ENCODE assay signal across 30 cellular contexts in the genomic region with DNA sequence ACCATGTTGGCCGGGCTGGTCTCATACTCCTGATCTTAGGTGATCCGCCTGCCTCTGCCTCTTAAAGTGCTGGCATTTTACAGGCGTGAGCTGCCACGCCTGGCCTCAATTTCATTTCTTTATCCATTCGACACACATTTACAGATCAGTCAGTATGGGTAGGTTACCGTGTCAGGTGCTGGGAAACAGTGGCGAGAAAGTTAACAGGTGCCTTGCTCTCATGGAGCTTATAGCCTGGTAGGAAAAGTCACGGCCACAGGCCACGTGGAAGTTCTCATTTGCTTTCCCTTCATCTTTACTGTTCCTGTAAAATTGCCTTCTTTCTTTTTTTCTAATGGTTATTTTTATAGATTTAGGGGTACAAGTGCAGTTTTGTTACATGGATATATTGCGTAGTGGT. TPM values are rescaled to one million over a fixed set of nuclear protein-coding genes. Genes with fewer than 3 reads are reported as not detected.
"Had no signal": no experiment of that assay in that cellular context is flagged by ENCODE, and none has a peak within 500 bp of the region (broad histone marks: within the 10 kb centered on the region; RNA-seq: fewer than 3 reads in every experiment).

No MANE protein-coding gene starts in this region.

- H3K36me3 ChIP-seq: adrenal gland, MG63 had no signal

- DNase-seq: activated CD4-positive, alpha-beta T cell treated with anti-CD3 and anti-CD28 coated beads, Interleukin-2, amount 10 ng/mL, durations not matched to agents 24 days and 14 days; activated CD4-positive, alpha-beta T cell treated with anti-CD3 and anti-CD28 coated beads, Interleukin-2, amount 50 U/mL, for 4 hours; activated CD8-positive, alpha-beta T cell treated with anti-CD3 and anti-CD28 coated beads for 36 hours; activated effector memory CD4-positive, alpha-beta T cell treated with anti-CD3 and anti-CD28 coated beads, Interleukin-2, amount 50 U/mL, for 16 hours; activated naive CD4-positive, alpha-beta T cell; activated T-cell treated with anti-CD3 and anti-CD28 coated beads, Interleukin-2, amount 50 U/mL, for 1 hour; activated T-cell treated with anti-CD3 and anti-CD28 coated beads, Interleukin-2, amount 50 U/mL, for 72 hours; adrenal gland; central memory CD4-positive, alpha-beta T cell; Kasumi-1; KG1; MG63; NCI-H1048; NCI-H1105 treated with DMSO at 0.1 percent for 48 hours; NCI-H1436; NCI-H1694; NCI-H1930; NCI-H2081 treated with DMSO at 0.1 percent for 48 hours; NCI-H345; NCI-H524 treated with DMSO at 0.1 percent for 48 hours; SHP77 treated with DMSO at 0.1 percent for 48 hours; SK-N-SH; SW 1271; T-helper 1 cell; T1000 had no signal

- H3K27me3 ChIP-seq: adrenal gland, MG63, SJSA1 had no signal

- H3K9me3 Mint-ChIP-seq: activated CD4-positive, alpha-beta T cell treated with anti-CD3 and anti-CD28 coated beads, Interleukin-2, amount 10 ng/mL, durations not matched to agents 24 days and 14 days; activated naive CD4-positive, alpha-beta T cell treated with anti-CD3 and anti-CD28 coated beads, Interleukin-2, amount 50 U/mL, for 72 hours; activated T-cell treated with anti-CD3 and anti-CD28 coated beads, Interleukin-2, amount 50 U/mL, for 72 hours; activated T-helper 17 cell treated with anti-CD3 and anti-CD28 coated beads, Interleukin-2, amount 50 U/mL, for 72 hours had no signal

- H3K4me2 ChIP-seq: SK-N-SH had no signal

- H3K9me3 ChIP-seq: adrenal gland, MG63, SJSA1, SK-N-SH had no signal

- H3K4me3 ChIP-seq: adrenal gland, MG63, SJSA1 had no signal

- H3K27ac Mint-ChIP-seq: activated naive CD4-positive, alpha-beta T cell treated with anti-CD3 and anti-CD28 coated beads, Interleukin-2, amount 50 U/mL, for 72 hours; activated T-helper 17 cell treated with anti-CD3 and anti-CD28 coated beads, Interleukin-2, amount 50 U/mL, for 72 hours had no signal

- H3K27ac ChIP-seq: SJSA1 had no signal

- ATAC-seq: activated CD8-positive, alpha-beta T cell treated with anti-CD3 and anti-CD28 coated beads for 36 hours; activated naive CD4-positive, alpha-beta T cell treated with anti-CD3 and anti-CD28 coated beads, Interleukin-2, amount 50 U/mL, for 72 hours; activated T-cell treated with anti-CD3 and anti-CD28 coated beads, Interleukin-2, amount 50 U/mL, for 72 hours; activated T-helper 17 cell treated with anti-CD3 and anti-CD28 coated beads, Interleukin-2, amount 50 U/mL, for 72 hours; Panc1 had no signal

- H3K9ac ChIP-seq: SK-N-SH had no signal

RNA-seq across cellular contexts. Expression of gene CAMK1D, which starts 2.6 kb away (rescaled TPM):
- total RNA-seq: RPMI7951 had no signal
